ENCODE assay signal across 14 cellular contexts in genomic region chr12:26750531-26751171, GRCh38.
DNase-seq lines count a peak whose midpoint lies in the region; ATAC-seq and TF ChIP-seq lines count a peak whose summit lies in the region.
"Had no signal": no experiment of that assay in that cellular context is flagged by ENCODE, and none has a peak within 500 bp of the region (broad histone marks: within the 10 kb centered on the region; RNA-seq: fewer than 3 reads in every experiment).

No MANE protein-coding gene starts in this region.

- DNase-seq in activated naive CD4-positive, alpha-beta T cell (lab: John Stamatoyannopoulos, UW) = no peak
- DNase-seq in RWPE2 (ENCODE audit: low spot score) (no peak), dorsolateral prefrontal cortex (no peak), HuH-7.5 (ENCODE audit: low spot score) (no peak), NCI-H2227 (lab: John Stamatoyannopoulos, UW; ENCODE audit: unreplicated experiment) (no peak)
- DNase-seq: cerebellar nuclear complex, NCI-H1930, psoas muscle had no signal

- peaks cover 12% of the 10 kb centered on the region for H3K36me3 Mint-ChIP-seq in activated naive CD4-positive, alpha-beta T cell treated with anti-CD3 and anti-CD28 coated beads, Interleukin-2, amount 50 U/mL, for 24 hours
- H3K36me3 Mint-ChIP-seq: CD4-positive, CD25-positive, alpha-beta regulatory T cell; stimulated activated effector memory CD8-positive, alpha-beta T cell treated with anti-CD3 and anti-CD28 coated beads, Interleukin-12 subunit alpha, Interleukin-12 subunit beta, amount 100 ng/mL, for 72 hours had no signal

- ATAC-seq in HG02938 (IDR thresholded peaks at IDR 0.05; ENCODE audit: unreplicated experiment) (peak; percentile 36), RWPE2 (ENCODE audit: low read depth) (no peak)
- ATAC-seq: psoas muscle had no signal

- H3K9me3 ChIP-seq in RWPE2 (ENCODE audit: severe bottlenecking) (no peaks in the 10 kb centered on the region), thymus (ENCODE audit: control insufficient read depth) (no peaks in the 10 kb centered on the region)
- H3K9me3 ChIP-seq: psoas muscle had no signal

- H3K4me1 ChIP-seq in RWPE2 (ENCODE audit: insufficient read depth, poor library complexity, severe bottlenecking) = peaks cover 28% of the 10 kb centered on the region
- H3K4me1 ChIP-seq in thymus (ENCODE audit: control insufficient read depth, insufficient read depth, low read length) = peaks cover 17% of the 10 kb centered on the region

- H3K4me3 Mint-ChIP-seq in activated naive CD4-positive, alpha-beta T cell treated with anti-CD3 and anti-CD28 coated beads, Interleukin-2, amount 50 U/mL, for 24 hours = peak overlapping the region; percentile 34
- H3K4me3 Mint-ChIP-seq: stimulated activated effector memory CD8-positive, alpha-beta T cell treated with anti-CD3 and anti-CD28 coated beads, Interleukin-12 subunit alpha, Interleukin-12 subunit beta, amount 100 ng/mL, for 72 hours had no signal

- no peaks in the 10 kb centered on the region for H3K27me3 Mint-ChIP-seq in activated naive CD4-positive, alpha-beta T cell treated with anti-CD3 and anti-CD28 coated beads, Interleukin-2, amount 50 U/mL, for 24 hours
- H3K27me3 Mint-ChIP-seq: CD4-positive, CD25-positive, alpha-beta regulatory T cell had no signal

- H3K27ac ChIP-seq in RWPE2 (ENCODE audit: poor library complexity, severe bottlenecking) (peak overlapping the region; percentile 78), thymus (ENCODE audit: low read depth) (peak overlapping the region; percentile 58), dorsolateral prefrontal cortex (peak overlapping the region in 11 of 59 donors; percentile 7 to 61 (median 24))
- H3K27ac ChIP-seq: psoas muscle, VCaP had no signal

- peaks cover 6% of the 10 kb centered on the region for H3K9me3 Mint-ChIP-seq in activated naive CD4-positive, alpha-beta T cell treated with anti-CD3 and anti-CD28 coated beads, Interleukin-2, amount 50 U/mL, for 24 hours
- H3K9me3 Mint-ChIP-seq: stimulated activated effector memory CD8-positive, alpha-beta T cell treated with anti-CD3 and anti-CD28 coated beads, Interleukin-12 subunit alpha, Interleukin-12 subunit beta, amount 100 ng/mL, for 72 hours had no signal

- H3K27me3 ChIP-seq in RWPE2 (ENCODE audit: insufficient read depth, poor library complexity, severe bottlenecking) (no peaks in the 10 kb centered on the region), thymus (ENCODE audit: control insufficient read depth, insufficient read depth) (no peaks in the 10 kb centered on the region), dorsolateral prefrontal cortex (no peaks in the 10 kb centered on the region)

- intact Hi-C loops in dorsolateral prefrontal cortex (cut with DNase I) = no loop called here

- peaks cover 66% of the 10 kb centered on the region for H3K4me1 Mint-ChIP-seq in activated naive CD4-positive, alpha-beta T cell treated with anti-CD3 and anti-CD28 coated beads, Interleukin-2, amount 50 U/mL, for 24 hours

- TF ChIP-seq CTCF in RWPE2 (IDR thresholded peaks at IDR 0.05; ENCODE audit: poor library complexity, severe bottlenecking) = no peak
- TF ChIP-seq CTCF in dorsolateral prefrontal cortex (IDR thresholded peaks at IDR 0.05 in 54 of 56, conservative IDR thresholded peaks at IDR 0.05 in 2 of 56; ENCODE audit: low read depth in 1 of 56, partially characterized antibody in 56 of 56) = no peak

- H3K27ac Mint-ChIP-seq in activated naive CD4-positive, alpha-beta T cell treated with anti-CD3 and anti-CD28 coated beads, Interleukin-2, amount 50 U/mL, for 24 hours = peak overlapping the region; percentile 9
- H3K27ac Mint-ChIP-seq: CD4-positive, CD25-positive, alpha-beta regulatory T cell; stimulated activated effector memory CD8-positive, alpha-beta T cell treated with anti-CD3 and anti-CD28 coated beads, Interleukin-12 subunit alpha, Interleukin-12 subunit beta, amount 100 ng/mL, for 72 hours had no signal

- H3K36me3 ChIP-seq in RWPE2 (ENCODE audit: low read depth) (no peaks in the 10 kb centered on the region), thymus (ENCODE audit: control insufficient read depth, insufficient read depth) (no peaks in the 10 kb centered on the region)

- no peak overlapping the region for H3K4me3 ChIP-seq in RWPE2 (ENCODE audit: severe bottlenecking)
- H3K4me3 ChIP-seq in thymus (ENCODE audit: low read length) = no peak overlapping the region
- no peak overlapping the region for H3K4me3 ChIP-seq in dorsolateral prefrontal cortex
- H3K4me3 ChIP-seq: psoas muscle had no signal

- WGBS in thymus = 28% methylated on average over 7 of the region's 7 CpGs
